In the genomic region with DNA sequence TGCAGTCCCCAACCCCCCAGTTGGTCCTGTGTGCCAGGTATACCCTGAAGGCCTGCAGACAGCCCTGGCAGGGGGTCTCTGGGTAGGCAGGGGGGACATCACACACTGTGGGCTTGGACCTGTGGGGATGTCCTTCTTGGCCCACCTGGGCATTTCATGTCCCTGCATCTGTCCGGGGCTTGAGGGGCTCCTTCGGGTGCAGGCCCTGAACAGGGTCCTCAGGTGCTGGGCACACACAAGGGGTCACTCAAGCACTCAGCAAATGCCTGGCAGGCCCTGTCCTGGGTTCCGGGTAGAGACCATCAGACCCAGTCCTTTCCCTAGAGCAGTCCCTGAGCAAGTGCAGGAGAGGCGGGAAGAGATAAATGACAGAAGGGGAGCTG, we compare ENCODE assay signal across 20 cellular contexts.
A peak's percentile ranks its signal among the peaks of the same experiment; 100 is the strongest.
DNase-seq lines count a peak whose midpoint lies in the region; ATAC-seq, FAIRE-seq and TF ChIP-seq lines count a peak whose summit lies in the region.
"Had no signal": no experiment of that assay in that cellular context is flagged by ENCODE, and none has a peak within 500 bp of the region (broad histone marks: within the 10 kb centered on the region; RNA-seq: fewer than 3 reads in every experiment).

No MANE protein-coding gene starts in this region.

- no peaks in the 10 kb centered on the region for H3K79me1 ChIP-seq in H1 (ENCODE audit: low read depth, low read length)

- no peak overlapping the region for H2BK20ac ChIP-seq in H1 (ENCODE audit: low read length)

- H3K23me2 ChIP-seq in H1 (ENCODE audit: low read depth, low read length) = no peaks in the 10 kb centered on the region

- H3K18ac ChIP-seq in H1 (ENCODE audit: extremely low read depth, low read length) = no peak overlapping the region; the same call in none of the 2 replicates

- H2BK5ac ChIP-seq in H1 (ENCODE audit: low read depth, low read length) = 0 out of 2 replicates have a peak overlapping the region, but pooled peaks have one; percentile 16

- no peak overlapping the region for H3K56ac ChIP-seq in H1 (replicated peaks; ENCODE audit: insufficient read length, low read depth, low read length)

- H3K4ac ChIP-seq in H1 (replicated peaks; ENCODE audit: insufficient read length, low read depth, low read length) = no peak overlapping the region

- CTCF ChIA-PET in H1 (lab: Charles Lee; ENCODE audit: partially characterized antibody) = interaction anchor here (1.0 to 2.4 kb wide), 5 partner anchors 8 to 66 kb away, joined by 3 to 9 read pairs (median 4); no protein-coding TSS in a partner anchor

- H3K27ac ChIP-seq in BLaER1 (no peak overlapping the region), H1 (ENCODE audit: low read depth, low read length) (no peak overlapping the region), right lobe of liver (peak overlapping the region in 2 of 3 donors; percentile 50 to 52)
- H3K27ac ChIP-seq: 22Rv1, A549, HL-60 had no signal

- H4K20me1 ChIP-seq in BLaER1 = no peaks in the 10 kb centered on the region
- H4K20me1 ChIP-seq in H1 (replicated peaks in 1 of 2; ENCODE audit: control insufficient read depth in 1 of 2, insufficient read depth in 2 of 2, low read length in 2 of 2) = no peaks in the 10 kb centered on the region

- intact Hi-C loops in right lobe of liver (cut with DNase I) = no loop called here

- H3K9me3 ChIP-seq in BLaER1 = peaks cover 17% of the 10 kb centered on the region
- H3K9me3 ChIP-seq in H1 (ENCODE audit: insufficient read depth in 2 of 2, low read depth in 1 of 2, low read length in 1 of 2) = peaks cover 0 to 6% of the 10 kb centered on the region in 2 experiments; a peak in 2 of 4 replicates
- no peaks in the 10 kb centered on the region for H3K9me3 ChIP-seq in right lobe of liver

- peaks cover 3% of the 10 kb centered on the region for H3K27me3 Mint-ChIP-seq in type B pancreatic cell

- peak overlapping the region; percentile 27; the same call in 1 of the 2 replicates for H2BK12ac ChIP-seq in H1 (ENCODE audit: low read depth, low read length)

- H3K36me3 ChIP-seq in BLaER1 (no peaks in the 10 kb centered on the region), H1 (ENCODE audit: control insufficient read depth in 2 of 4, insufficient read depth in 4 of 4, low read length in 3 of 4) (no peaks in the 10 kb centered on the region), right lobe of liver (no peaks in the 10 kb centered on the region)
- H3K36me3 ChIP-seq: HAP-1 had no signal

- H2AFZ ChIP-seq in H1 (ENCODE audit: low read length) = no peak overlapping the region

- H4K8ac ChIP-seq in H1 (ENCODE audit: extremely low read depth, insufficient read depth, low read length) = no peak overlapping the region

- POLR2A ChIA-PET in H1 (lab: Charles Lee; ENCODE audit: partially characterized antibody) = interaction anchor here (0.8 kb wide), 1 partner anchor 18 kb away, joined by 3 read pairs; no protein-coding TSS in a partner anchor

- no peak overlapping the region for H3K4me3 Mint-ChIP-seq in type B pancreatic cell
- H3K4me3 Mint-ChIP-seq: CD8-positive, alpha-beta memory T cell had no signal

- H2AK5ac ChIP-seq in H1 (ENCODE audit: low read depth, low read length) = no peak overlapping the region

- no peak overlapping the region for H2BK15ac ChIP-seq in H1 (ENCODE audit: low read length)

- DNase-seq in H1 (ENCODE audit: low read depth in 1 of 2, low spot score in 2 of 2) (no peak), right lobe of liver (no peak), type B pancreatic cell (ENCODE audit: extremely low spot score, unreplicated experiment) (no peak), NCI-H1092 treated with DMSO at 0.1 percent for 48 hours (lab: John Stamatoyannopoulos, UW) (no peak)
- DNase-seq: AML-193, COR-L47, DMS 273 treated with DMSO at 0.1 percent for 48 hours, DND-41, EL, IMR-90 had no signal

- WGBS in H1 (ENCODE audit: extremely low coverage in 1 of 2, insufficient coverage in 1 of 2, insufficient read length in 1 of 2, insufficient replicate concordance in 2 of 2, low coverage in 1 of 2, low lambda C conversion rate in 2 of 2, missing lambda C conversion rate in 1 of 2), 2 experiments = 82% methylated on average over 4 of the region's 4 CpGs; no CpG with 5 or more reads in 1 of the 2 experiments
- no CpG with 5 or more reads among the region's 4 CpGs for WGBS in right lobe of liver (ENCODE audit: insufficient coverage, low coverage, low lambda C conversion rate, missing lambda C conversion rate)

- H3K4me1 ChIP-seq in BLaER1 = peaks cover 58% of the 10 kb centered on the region
- H3K4me1 ChIP-seq in H1 (replicated peaks in 1 of 4; ENCODE audit: control insufficient read depth in 3 of 4, insufficient read depth in 4 of 4, low read length in 3 of 4) = peaks cover 5 to 22% (median 8%) of the 10 kb centered on the region in 4 experiments
- H3K4me1 ChIP-seq in right lobe of liver = peaks cover 0 to 12% (median 3%) of the 10 kb centered on the region in 4 donors
- H3K4me1 ChIP-seq: A549, HAP-1 had no signal

- H3K79me2 ChIP-seq in H1 (ENCODE audit: control insufficient read depth in 1 of 2, insufficient read depth in 2 of 2, low read length in 2 of 2) = no peaks in the 10 kb centered on the region

- no peak overlapping the region for H3K14ac ChIP-seq in H1 (ENCODE audit: insufficient read length)

- H3K27me3 ChIP-seq in BLaER1 = no peaks in the 10 kb centered on the region
- H3K27me3 ChIP-seq in H1 (replicated peaks in 1 of 4; ENCODE audit: control insufficient read depth in 3 of 4, extremely low read depth in 1 of 4, insufficient read depth in 3 of 4, low read length in 3 of 4) = peaks cover 0 to 7% (median 2%) of the 10 kb centered on the region in 4 experiments; a peak in 3 of 7 replicates
- no peaks in the 10 kb centered on the region for H3K27me3 ChIP-seq in right lobe of liver

- H3K9me3 Mint-ChIP-seq in type B pancreatic cell = peaks cover 7% of the 10 kb centered on the region
- H3K9me3 Mint-ChIP-seq: CD8-positive, alpha-beta memory T cell had no signal

- FAIRE-seq in H1 (lab: Jason Lieb, UNC) = no peak
- FAIRE-seq: A549, GM12891, K562 had no signal

- TF ChIP-seq CTCF in H1 (IDR thresholded peaks at IDR 0.05; ENCODE audit: control extremely low read depth in 1 of 3, insufficient read depth in 1 of 3, low read depth in 1 of 3, low read length in 3 of 3) (no peak), right lobe of liver (IDR thresholded peaks at IDR 0.05) (no peak), type B pancreatic cell (conservative IDR thresholded peaks at IDR 0.05) (no peak)

- H3K23ac ChIP-seq in H1 (ENCODE audit: insufficient read length) = no peak overlapping the region

- H3K27ac Mint-ChIP-seq in type B pancreatic cell = peak overlapping the region; percentile 18
- H3K27ac Mint-ChIP-seq: CD8-positive, alpha-beta memory T cell had no signal

- H3K36me3 Mint-ChIP-seq in type B pancreatic cell = no peaks in the 10 kb centered on the region
- H3K36me3 Mint-ChIP-seq: CD8-positive, alpha-beta memory T cell had no signal

- peaks cover 5% of the 10 kb centered on the region for H3K4me1 Mint-ChIP-seq in type B pancreatic cell (ENCODE audit: unreplicated experiment)
- H3K4me1 Mint-ChIP-seq: CD8-positive, alpha-beta memory T cell had no signal

- H3K9ac ChIP-seq in BLaER1 (no peak overlapping the region), H1 (replicated peaks in 1 of 4; ENCODE audit: extremely low read depth in 1 of 4, low read depth in 3 of 4, low read length in 3 of 4) (no peak overlapping the region)

- no peak for TF ChIP-seq RAD21 in H1 (IDR thresholded peaks at IDR 0.05 in 1 of 2, conservative IDR thresholded peaks at IDR 0.05 in 1 of 2; ENCODE audit: low read depth in 2 of 2, low read length in 2 of 2)

- no peak overlapping the region for H2BK120ac ChIP-seq in H1 (replicated peaks; ENCODE audit: low read depth, low read length)

- H3K4me3 ChIP-seq in BLaER1 (no peak overlapping the region), H1 (ENCODE audit: extremely low read depth in 1 of 4, insufficient read depth in 2 of 4, low read depth in 3 of 4, low read length in 4 of 4) (no peak overlapping the region), right lobe of liver (no peak overlapping the region)
- H3K4me3 ChIP-seq: A549, HAP-1, K562 had no signal

- H4K91ac ChIP-seq in H1 (replicated peaks; ENCODE audit: insufficient read length, low read length) = no peak overlapping the region

- TF ChIP-seq EP300 in H1 (IDR thresholded peaks at IDR 0.05; ENCODE audit: borderline replicate concordance in 1 of 2, low read depth in 2 of 2, low read length in 2 of 2) = no peak

- H4K5ac ChIP-seq in H1 (ENCODE audit: insufficient read length, low read depth, low read length) = no peak overlapping the region

- H3K4me2 ChIP-seq in BLaER1 (peak overlapping the region; percentile 82), H1 (ENCODE audit: insufficient read depth in 1 of 2, low read depth in 2 of 2, low read length in 2 of 2) (no peak overlapping the region)
- H3K4me2 ChIP-seq: A549 had no signal

- TF ChIP-seq POLR2A in H1 (IDR thresholded peaks at IDR 0.05; ENCODE audit: control extremely low read depth in 1 of 2, low read depth in 2 of 2, low read length in 2 of 2) (no peak), right lobe of liver (IDR thresholded peaks at IDR 0.05) (no peak)

- ATAC-seq in right lobe of liver (peak in 1 of 4 donors; percentile 3), GM18870 (IDR thresholded peaks at IDR 0.05; ENCODE audit: unreplicated experiment) (no peak), GM19023 (IDR thresholded peaks at IDR 0.05; ENCODE audit: unreplicated experiment) (no peak)
- ATAC-seq: A549 had no signal

TF ChIP-seq in H1, 55 proteins besides CTCF, POLR2A, EP300 and RAD21:
- TF ChIP-seq KDM1A (IDR thresholded peaks at IDR 0.05; ENCODE audit: borderline replicate concordance, low read length) = no peak

Comparison
In these comparisons a context has a peak if more than half of its experiments do, and no peak if none do; other contexts are left out.
1. H3K27ac ChIP-seq: peak in right lobe of liver (2 of 3); none in BLaER1 (single experiment) and H1 (single experiment).